ENCODE assay signal across 31 cellular contexts in genomic region chr6:92281571-92282076, GRCh38.
"Had no signal": no experiment of that assay in that cellular context is flagged by ENCODE, and none has a peak within 500 bp of the region (broad histone marks: within the 10 kb centered on the region; RNA-seq: fewer than 3 reads in every experiment).

No MANE protein-coding gene starts in this region.

- H3K27ac ChIP-seq: ascending aorta, cardiac muscle cell, coronary artery, stomach, thyroid gland, upper lobe of left lung, vagina, WERI-Rb-1 had no signal

- H3K27me3 ChIP-seq: ascending aorta, cardiac muscle cell, stomach, thyroid gland, upper lobe of left lung, vagina had no signal

- FAIRE-seq: keratinocyte had no signal

- DNase-seq: activated CD4-positive, alpha-beta memory T cell treated with anti-CD3 and anti-CD28 coated beads for 36 hours; activated CD4-positive, alpha-beta T cell treated with anti-CD3 and anti-CD28 coated beads, Interleukin-2, amount 10 ng/mL, durations not matched to agents 24 days and 14 days; activated CD4-positive, CD25-positive, alpha-beta regulatory T cell treated with anti-CD3 and anti-CD28 coated beads, Interleukin-2, amount 50 U/mL, for 72 hours; activated CD8-positive, alpha-beta memory T cell treated with anti-CD3 and anti-CD28 coated beads, Interleukin-2, amount 50 U/mL, for 4 hours; activated gamma-delta T cell; activated naive CD4-positive, alpha-beta T cell treated with anti-CD3 and anti-CD28 coated beads, Interleukin-2, amount 10 ng/mL, durations not matched to agents 7 days and 5 days; activated naive CD8-positive, alpha-beta T cell treated with anti-CD3 and anti-CD28 coated beads, Interleukin-2, amount 10 ng/mL, durations not matched to agents 7 days and 5 days; activated T-cell treated with anti-CD3 and anti-CD28 coated beads, Interleukin-2, amount 50 U/mL, for 1 hour; cerebellar nuclear complex; effector memory CD8-positive, alpha-beta T cell; foreskin fibroblast; head of caudate nucleus; hippocampal formation; left colon; stimulated activated CD4-positive, alpha-beta T cell treated with anti-CD3 and anti-CD28 coated beads, Interleukin-15, amount 100 ng/mL, for 24 hours; stimulated activated CD4-positive, alpha-beta T cell treated with anti-CD3 and anti-CD28 coated beads, Interleukin-2, amount 100 ng/mL, for 24 hours; stimulated activated naive B cell treated with anti-CD40 and anti-IgM and Interleukin-4, amounts not matched to agents 10 μg/mL and 1 μg/mL and 100 μg/mL, for 72 hours; stomach; T-helper 17 cell; T1000; thyroid gland; upper lobe of left lung; WERI-Rb-1 had no signal

- H3K4me1 ChIP-seq: ascending aorta, stomach, thyroid gland, upper lobe of left lung, vagina had no signal

- H3K9me3 ChIP-seq: ascending aorta, stomach, thyroid gland, upper lobe of left lung, vagina had no signal

- ATAC-seq: effector memory CD8-positive, alpha-beta T cell; esophagus mucosa; left colon; natural killer cell treated with Interleukin-12 subunit alpha and Interleukin-12 subunit beta and Interleukin-15 and Interleukin-18, amount 100 ng/mL, for 72 hours; sciatic nerve; stimulated activated naive B cell treated with anti-CD40 and anti-IgM and Interleukin-4, amounts not matched to agents 10 μg/mL and 1 μg/mL and 100 μg/mL, for 72 hours; T-helper 17 cell had no signal

- H3K36me3 ChIP-seq: ascending aorta, cardiac muscle cell, stomach, thyroid gland, upper lobe of left lung, vagina, WERI-Rb-1 had no signal

- H3K4me3 ChIP-seq: ascending aorta, cardiac muscle cell, coronary artery, stomach, thyroid gland, upper lobe of left lung, vagina had no signal
